Comparison of ENCODE assay signal across 10 cellular contexts in genomic region chr9:114163517-114163924, GRCh38. TPM values are rescaled to one million over a fixed set of nuclear protein-coding genes. Genes with fewer than 3 reads are reported as not detected.
A peak's percentile ranks its signal among the peaks of the same experiment; 100 is the strongest.
DNase-seq lines count a peak whose midpoint lies in the region; ATAC-seq, FAIRE-seq and TF ChIP-seq lines count a peak whose summit lies in the region.
"Had no signal": no experiment of that assay in that cellular context is flagged by ENCODE, and none has a peak within 500 bp of the region (broad histone marks: within the 10 kb centered on the region; RNA-seq: fewer than 3 reads in every experiment).

No MANE protein-coding gene starts in this region.

- peak; percentile 57 to 80 for DNase-seq in NCI-H524 (lab: John Stamatoyannopoulos, UW)
- no peak for DNase-seq in NCI-H524 treated with DMSO at 0.1 percent for 48 hours (lab: John Stamatoyannopoulos, UW)
- peak; percentile 85 for DNase-seq in coronary artery (ENCODE audit: low spot score)
- peak; percentile 45 for DNase-seq in HepG2 (ENCODE audit: low spot score)
- DNase-seq in upper lobe of right lung, result peak; percentile 75
- no peak for DNase-seq in stimulated activated naive CD4-positive, alpha-beta T cell treated with Interleukin-2 at 50 U/mL for 16 hours (lab: John Stamatoyannopoulos, UW)
- no peak for DNase-seq in Ammon's horn (ENCODE audit: low spot score)
- DNase-seq: activated T-cell treated with anti-CD3 and anti-CD28 coated beads, Interleukin-2, amount 50 U/mL, for 24 hours had no signal

- POLR2A ChIA-PET in HepG2 (lab: Yijun Ruan, JAX), result interaction anchor here (0.5 to 13.2 kb wide), 4 partner anchors 10 to 55 kb away, joined by 3 to 252 read pairs (median 6); no protein-coding TSS in a partner anchor

- intact Hi-C loops in HepG2 (cut with micrococcal nuclease; ENCODE audit: unreplicated experiment) (no loop called here), upper lobe of right lung (cut with DNase I) (no loop called here)

- H3K36me3 ChIP-seq in HepG2 (replicated peaks in 1 of 2; ENCODE audit: control insufficient read depth in 1 of 2, insufficient read depth in 2 of 2, low read length in 2 of 2) (peaks cover 26 to 61% of the 10 kb centered on the region in 2 experiments), upper lobe of right lung (no peaks in the 10 kb centered on the region)

- TF ChIP-seq EP300 in HepG2 (IDR thresholded peaks at IDR 0.05; ENCODE audit: low read depth in 2 of 2, low read length in 2 of 2) (0 out of 4 replicates have a peak, but pooled peaks of 1 of the 2 experiments have one; percentile 32), HepG2 (CRISPR knock-in tag; IDR thresholded peaks at IDR 0.05; ENCODE audit: borderline replicate concordance) (peak; percentile 67; the same call in 1 of the 2 replicates)

- peaks cover 50% of the 10 kb centered on the region for H4K20me1 ChIP-seq in HepG2 (ENCODE audit: insufficient read depth, low read length)

- H3K4me2 ChIP-seq in HepG2 (ENCODE audit: low read depth, low read length), result peak overlapping the region; percentile 36

- TF ChIP-seq CTCF in coronary artery (IDR thresholded peaks at IDR 0.05) (no peak), HepG2 (CRISPR knock-in tag; IDR thresholded peaks at IDR 0.05) (no peak), upper lobe of right lung (IDR thresholded peaks at IDR 0.05) (no peak)

- H3K4me1 ChIP-seq in HepG2 (ENCODE audit: insufficient read depth, low read length) (peaks cover 61% of the 10 kb centered on the region), upper lobe of right lung (peaks cover 13% of the 10 kb centered on the region)

- H3K27ac ChIP-seq in coronary artery (peak overlapping the region; percentile 42 to 73), HepG2 (ENCODE audit: extremely low read length, insufficient read depth, low read length) (peak overlapping the region; percentile 35), upper lobe of right lung (peak overlapping the region; percentile 51)

- 62% methylated on average over 5 of the region's 13 CpGs for WGBS in HepG2 (ENCODE audit: low lambda C conversion rate)

- no TSS peak for BruUV-seq in HepG2 (replicated peaks; lab: Mats Ljungman, UMichigan)

- CTCF ChIA-PET in HepG2 (lab: Yijun Ruan, JAX; ENCODE audit: low intra/inter-chr PET ratio, low total read pairs), result no interaction called here

- no peak overlapping the region for H3K9ac ChIP-seq in HepG2 (ENCODE audit: insufficient read depth, low read depth, low read length)

- H3K27me3 ChIP-seq in HepG2 (ENCODE audit: control insufficient read depth in 1 of 2, insufficient read depth in 2 of 2, low read length in 2 of 2) (no peaks in the 10 kb centered on the region), upper lobe of right lung (no peaks in the 10 kb centered on the region)

- TF ChIP-seq RAD21 in HepG2 (CRISPR knock-in tag; IDR thresholded peaks at IDR 0.05), result 0 out of 2 replicates have a peak, but pooled peaks have one; percentile 23

- peak overlapping the region; percentile 50 for H3K4me3 ChIP-seq in coronary artery
- no peak overlapping the region for H3K4me3 ChIP-seq in HepG2 (replicated peaks in 1 of 3; ENCODE audit: insufficient read depth in 1 of 3, low read depth in 2 of 3, low read length in 3 of 3)
- H3K4me3 ChIP-seq in upper lobe of right lung, result no peak overlapping the region

- in situ Hi-C loops in HepG2 (cut with HindIII; ENCODE audit: extremely low pct_ligation_motif_present, low pct_unique_long_range_greater_than_20kb), result no loop called here

- ATAC-seq in HepG2, result peak; percentile 71
- peak; percentile 85 for ATAC-seq in upper lobe of right lung
- no peak for ATAC-seq in GM19324 (IDR thresholded peaks at IDR 0.05; ENCODE audit: low FRiP score, unreplicated experiment)
- ATAC-seq: Panc1 had no signal

- H3K79me2 ChIP-seq in HepG2 (ENCODE audit: insufficient read depth, low read length), result peaks cover 80% of the 10 kb centered on the region

- no peak for TF ChIP-seq POLR2A in HepG2 (IDR thresholded peaks at IDR 0.05; ENCODE audit: insufficient read depth in 1 of 2, low read depth in 2 of 2, low read length in 2 of 2)

- no peaks in the 10 kb centered on the region for H3K9me3 ChIP-seq in HepG2 (ENCODE audit: low read length)
- H3K9me3 ChIP-seq in upper lobe of right lung, result no peaks in the 10 kb centered on the region

- FAIRE-seq in HepG2 (lab: Jason Lieb, UNC), result no peak

- H2AFZ ChIP-seq in HepG2 (ENCODE audit: low read length), result no peak overlapping the region

TF ChIP-seq in HepG2, 621 proteins besides CTCF, POLR2A, EP300 and RAD21 (continues in another document):
- 0 out of 2 replicates have a peak, but pooled peaks have one; percentile 18 for TF ChIP-seq GATA4 (IDR thresholded peaks at IDR 0.05; ENCODE audit: borderline replicate concordance, low read depth)
- TF ChIP-seq YEATS2 (CRISPR knock-in tag; IDR thresholded peaks at IDR 0.05; ENCODE audit: borderline replicate concordance), result peak; percentile 24; the same call in 1 of the 2 replicates
- no peak for TF ChIP-seq DNMT1 (CRISPR knock-in tag; IDR thresholded peaks at IDR 0.05)
- TF ChIP-seq POLR2AphosphoS5 (IDR thresholded peaks at IDR 0.05; ENCODE audit: low read depth, low read length), result no peak
- peak; percentile 59; the same call in 1 of the 2 replicates for TF ChIP-seq ZNF331 (CRISPR knock-in tag; IDR thresholded peaks at IDR 0.05)
- no peak for TF ChIP-seq LBX2 (CRISPR knock-in tag; IDR thresholded peaks at IDR 0.05; ENCODE audit: borderline replicate concordance)
- TF ChIP-seq ZNF44 (CRISPR knock-in tag; IDR thresholded peaks at IDR 0.05), result no peak
- TF ChIP-seq KLF11 (CRISPR knock-in tag; IDR thresholded peaks at IDR 0.05), result no peak
- peak; percentile 92 for TF ChIP-seq TGIF2 (CRISPR knock-in tag; IDR thresholded peaks at IDR 0.05)
- no peak for TF ChIP-seq ZFYVE20 (CRISPR knock-in tag; IDR thresholded peaks at IDR 0.05; ENCODE audit: borderline replicate concordance, low read depth)
- no peak for TF ChIP-seq ZNF160 (CRISPR knock-in tag; IDR thresholded peaks at IDR 0.05)
- TF ChIP-seq SOX13 (IDR thresholded peaks at IDR 0.05), result no peak
- peak in 1 of 2 experiments; percentile 43; a peak in 2 of 4 replicates for TF ChIP-seq SOX13 (CRISPR knock-in tag; conservative IDR thresholded peaks at IDR 0.05 in 1 of 2, IDR thresholded peaks at IDR 0.05 in 1 of 2)
- no peak for TF ChIP-seq ZNF619 (CRISPR knock-in tag; IDR thresholded peaks at IDR 0.05)
- TF ChIP-seq ZNF777 (CRISPR knock-in tag; IDR thresholded peaks at IDR 0.05), result no peak
- TF ChIP-seq KDM4B (CRISPR knock-in tag; IDR thresholded peaks at IDR 0.05), result no peak
- no peak for TF ChIP-seq ZBTB10 (CRISPR knock-in tag; IDR thresholded peaks at IDR 0.05; ENCODE audit: borderline replicate concordance)

RNA-seq across cellular contexts. Expression of gene COL27A1, which starts 8.2 kb away (rescaled TPM):
- total RNA-seq in HepG2 (2016; rRNA removed; fragmentation: Illumina TruSeq; extraction: Trizol), result 13.1 and 71.3 TPM in 2 replicates
- total RNA-seq in HepG2 (2016; cell fraction: cytosol; rRNA removed; fragmentation: Illumina TruSeq; extraction: Trizol; ENCODE audit: low read depth), result 24.4 and 27.4 TPM in 2 replicates
- total RNA-seq in HepG2 (2016; cell fraction: insoluble cytoplasmic fraction; rRNA removed; fragmentation: Illumina TruSeq; extraction: Trizol), result 11.3 and 76.4 TPM in 2 replicates
- 17.0 and 18.6 TPM in 2 replicates for total RNA-seq in HepG2 (2016; cell fraction: membrane; rRNA removed; fragmentation: Illumina TruSeq; extraction: Trizol)
- total RNA-seq in HepG2 (2016; cell fraction: nucleus; rRNA removed; fragmentation: Illumina TruSeq; extraction: Trizol), result 127 and 145 TPM in 2 replicates
- polyA plus RNA-seq in HepG2 (2011; rRNA removed), result 89.1 and 105 TPM in 2 replicates
- 8.5 and 16.4 TPM in 2 replicates for polyA plus RNA-seq in HepG2 (2011; cell fraction: cytosol; rRNA removed)
- 1,276 and 1,843 TPM in 2 replicates for polyA plus RNA-seq in HepG2 (2011; cell fraction: nucleus; rRNA removed)
- polyA plus RNA-seq in HepG2 (2012), result 63.8 and 83.6 TPM in 2 replicates
- 2.0 and 2.7 TPM in 2 replicates for polyA plus RNA-seq in HepG2 (2016; cell fraction: cytosol; fragmentation: Illumina TruSeq; extraction: Trizol; ENCODE audit: low read depth)
- polyA plus RNA-seq in HepG2 (2016; cell fraction: insoluble cytoplasmic fraction; fragmentation: Illumina TruSeq; extraction: Trizol; ENCODE audit: low read depth), result 13.5 and 15.6 TPM in 2 replicates
- 4.3 and 4.5 TPM in 2 replicates for polyA plus RNA-seq in HepG2 (2016; cell fraction: membrane; fragmentation: Illumina TruSeq; extraction: Trizol; ENCODE audit: low read depth)
- 665 and 720 TPM in 2 replicates for polyA plus RNA-seq in HepG2 (2016; cell fraction: nucleus; fragmentation: Illumina TruSeq; extraction: Trizol; ENCODE audit: insufficient read depth, low read depth)
- polyA minus RNA-seq in HepG2 (2011; rRNA and poly(A)+ RNA removed; ENCODE audit: low replicate concordance), result 11.6 and 59.4 TPM in 2 replicates
- 5.5 and 10.9 TPM in 2 replicates for polyA minus RNA-seq in HepG2 (2011; cell fraction: cytosol; rRNA and poly(A)+ RNA removed)
- polyA minus RNA-seq in HepG2 (2011; cell fraction: nucleus; rRNA and poly(A)+ RNA removed), result 155 and 169 TPM in 2 replicates
- 13.7 TPM for total RNA-seq in upper lobe of right lung

Comparison
In these comparisons a context has a peak if more than half of its experiments do, and no peak if none do; other contexts are left out.
1. DNase-seq: peak in NCI-H524 (2 of 2), coronary artery (single experiment), HepG2 (single experiment) and upper lobe of right lung (single experiment); none in NCI-H524 treated with DMSO at 0.1 percent for 48 hours (single experiment), stimulated activated naive CD4-positive, alpha-beta T cell treated with Interleukin-2 at 50 U/mL for 16 hours (single experiment) and Ammon's horn (single experiment).
2. Peak in every context shown above with its lines, with median percentiles within 50 percentile points of each other: H3K27ac ChIP-seq.